Comparison of ENCODE assay signal across 1 cellular context in genomic region chr1:147491098-147491497, GRCh38.
TF ChIP-seq lines count a peak whose summit lies in the region.

No MANE protein-coding gene starts in this region.

TF ChIP-seq in H1, 55 proteins besides CTCF, POLR2A, EP300 and RAD21:
- TF ChIP-seq SP1 (IDR thresholded peaks at IDR 0.05; ENCODE audit: low read depth, low read length) = no peak
- no peak for TF ChIP-seq ATF2 (IDR thresholded peaks at IDR 0.05; ENCODE audit: low read length)
- no peak for TF ChIP-seq MAX (IDR thresholded peaks at IDR 0.05)
- no peak for TF ChIP-seq ASH2L (IDR thresholded peaks at IDR 0.05; ENCODE audit: low read length)
- no peak for TF ChIP-seq CHD7 (IDR thresholded peaks at IDR 0.05; ENCODE audit: insufficient replicate concordance, low read length)
- TF ChIP-seq CHD1 (IDR thresholded peaks at IDR 0.05; ENCODE audit: low read depth, low read length) = no peak
- no peak for TF ChIP-seq RFX5 (IDR thresholded peaks at IDR 0.05; ENCODE audit: borderline replicate concordance, low read depth, low read length)
- TF ChIP-seq HDAC2 (IDR thresholded peaks at IDR 0.05; ENCODE audit: borderline replicate concordance in 1 of 2, low read depth in 2 of 2, low read length in 2 of 2) = no peak
- no peak for TF ChIP-seq TBP (IDR thresholded peaks at IDR 0.05; ENCODE audit: low read depth, low read length)
- TF ChIP-seq TAF7 (optimal IDR thresholded peaks at IDR 0.05; ENCODE audit: borderline replicate concordance, low read depth, low read length) = no peak
- TF ChIP-seq EZH2 (IDR thresholded peaks at IDR 0.05; ENCODE audit: low read depth, low read length, severe bottlenecking) = no peak
- no peak for TF ChIP-seq TAF1 (IDR thresholded peaks at IDR 0.05; ENCODE audit: low read depth, low read length)
- TF ChIP-seq SP4 (IDR thresholded peaks at IDR 0.05; ENCODE audit: low read length) = no peak
- no peak for TF ChIP-seq SIX5 (IDR thresholded peaks at IDR 0.05; ENCODE audit: low read depth, low read length)
- no peak for TF ChIP-seq KDM1A (IDR thresholded peaks at IDR 0.05; ENCODE audit: borderline replicate concordance, low read length)
- no peak for TF ChIP-seq PHF8 (conservative IDR thresholded peaks at IDR 0.05; ENCODE audit: low read depth, low read length)
- TF ChIP-seq FOSL1 (IDR thresholded peaks at IDR 0.05; ENCODE audit: insufficient read depth, low read depth, low read length) = no peak
- no peak for TF ChIP-seq CBX8 (IDR thresholded peaks at IDR 0.05; ENCODE audit: borderline replicate concordance, low read depth, low read length)
